Comparison of ENCODE assay signal across 1 cellular context in the genomic region with DNA sequence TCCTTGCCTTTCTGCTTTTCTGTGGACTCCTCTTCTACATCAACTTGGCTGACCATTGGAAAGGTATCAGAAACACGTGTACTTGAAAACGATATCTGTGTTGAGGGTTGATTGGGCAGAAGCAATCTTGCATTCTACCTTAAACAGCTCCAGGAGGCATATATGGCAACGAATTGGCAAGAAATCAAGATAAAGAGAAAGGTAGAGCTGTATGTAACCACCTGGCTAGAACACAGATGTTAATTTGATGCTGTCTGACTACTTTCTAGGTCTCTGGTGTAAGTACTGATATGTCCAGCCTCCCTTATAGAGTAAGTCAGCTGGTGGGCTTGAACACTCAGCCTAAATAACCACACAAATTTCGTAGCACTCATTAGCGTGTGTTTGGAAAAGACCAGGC.
TF ChIP-seq lines count a peak whose summit lies in the region.

No MANE protein-coding gene starts in this region.

TF ChIP-seq in IMR-90, 13 proteins besides CTCF, POLR2A, EP300 and RAD21:
- TF ChIP-seq MAZ (IDR thresholded peaks at IDR 0.05; ENCODE audit: borderline replicate concordance, low read depth, low read length) (no peak), SMC3 (IDR thresholded peaks at IDR 0.05; ENCODE audit: low read depth, low read length) (no peak)
TF ChIP-seq in IMR-90: peak in this region for 0.
